8 cellular contexts compared by ENCODE assay signal in genomic region chr4:76199664-76200211, GRCh38. TPM values are rescaled to one million over a fixed set of nuclear protein-coding genes. Genes with fewer than 3 reads are reported as not detected.
A peak's percentile ranks its signal among the peaks of the same experiment; 100 is the strongest.
DNase-seq lines count a peak whose midpoint lies in the region; ATAC-seq, FAIRE-seq and TF ChIP-seq lines count a peak whose summit lies in the region.

No MANE protein-coding gene starts in this region.

- no peaks in the 10 kb centered on the region for H3K27me3 Mint-ChIP-seq in activated T-helper 17 cell treated with anti-CD3 and anti-CD28 coated beads, Interleukin-2, amount 50 U/mL, for 72 hours
- no peaks in the 10 kb centered on the region for H3K27me3 Mint-ChIP-seq in stimulated activated naive CD8-positive, alpha-beta T cell treated with anti-CD3 and anti-CD28 coated beads, Interleukin-15, Interleukin-2, amounts not matched to agents 100 ng/mL and 50 ng/mL, for 24 hours

- no peak for FAIRE-seq in D721Med (lab: Jason Lieb, UNC)

- no peaks in the 10 kb centered on the region for H3K9me3 Mint-ChIP-seq in activated T-helper 17 cell treated with anti-CD3 and anti-CD28 coated beads, Interleukin-2, amount 50 U/mL, for 72 hours
- no peaks in the 10 kb centered on the region for H3K9me3 Mint-ChIP-seq in stimulated activated naive CD8-positive, alpha-beta T cell treated with anti-CD3 and anti-CD28 coated beads, Interleukin-15, Interleukin-2, amounts not matched to agents 100 ng/mL and 50 ng/mL, for 24 hours

- H3K36me3 Mint-ChIP-seq in activated T-helper 17 cell treated with anti-CD3 and anti-CD28 coated beads, Interleukin-2, amount 50 U/mL, for 72 hours (ENCODE audit: low read depth), result peaks cover 4% of the 10 kb centered on the region
- peaks cover 3% of the 10 kb centered on the region for H3K36me3 Mint-ChIP-seq in stimulated activated naive CD8-positive, alpha-beta T cell treated with anti-CD3 and anti-CD28 coated beads, Interleukin-15, Interleukin-2, amounts not matched to agents 100 ng/mL and 50 ng/mL, for 24 hours (ENCODE audit: low read depth)

- H3K9me3 ChIP-seq in MG63, result no peaks in the 10 kb centered on the region

- no peaks in the 10 kb centered on the region for H3K27me3 ChIP-seq in MG63

- peak overlapping the region; percentile 50 for H3K27ac Mint-ChIP-seq in activated T-helper 17 cell treated with anti-CD3 and anti-CD28 coated beads, Interleukin-2, amount 50 U/mL, for 72 hours
- peak overlapping the region; percentile 55 for H3K27ac Mint-ChIP-seq in stimulated activated naive CD8-positive, alpha-beta T cell treated with anti-CD3 and anti-CD28 coated beads, Interleukin-15, Interleukin-2, amounts not matched to agents 100 ng/mL and 50 ng/mL, for 24 hours

- peaks cover 4% of the 10 kb centered on the region; the same call in 1 of the 2 replicates for H3K36me3 ChIP-seq in MG63

- peak overlapping the region; percentile 65 for H3K4me3 Mint-ChIP-seq in activated T-helper 17 cell treated with anti-CD3 and anti-CD28 coated beads, Interleukin-2, amount 50 U/mL, for 72 hours
- H3K4me3 Mint-ChIP-seq in stimulated activated naive CD8-positive, alpha-beta T cell treated with anti-CD3 and anti-CD28 coated beads, Interleukin-15, Interleukin-2, amounts not matched to agents 100 ng/mL and 50 ng/mL, for 24 hours, result peak overlapping the region; percentile 47

- peak; percentile 87 for ATAC-seq in GM19455 (IDR thresholded peaks at IDR 0.05; ENCODE audit: unreplicated experiment)
- ATAC-seq in HG03460 (IDR thresholded peaks at IDR 0.05; ENCODE audit: unreplicated experiment), result peak; percentile 83
- peak; percentile 61 for ATAC-seq in activated T-helper 17 cell treated with anti-CD3 and anti-CD28 coated beads, Interleukin-2, amount 50 U/mL, for 72 hours (replicated peaks)

- DNase-seq in GF-D8 (lab: John Stamatoyannopoulos, UW) (peak; percentile 55), iPS-NIHi7 (ENCODE audit: extremely low spot score) (peak; percentile 27), MG63 (no peak), D721Med (ENCODE audit: insufficient read length, low spot score) (no peak)

- no peak overlapping the region for H3K4me3 ChIP-seq in MG63

- no peak for TF ChIP-seq CTCF in D721Med (IDR thresholded peaks at IDR 0.05; ENCODE audit: insufficient read depth, missing control alignments)

- peaks cover 14% of the 10 kb centered on the region for H3K4me1 Mint-ChIP-seq in activated T-helper 17 cell treated with anti-CD3 and anti-CD28 coated beads, Interleukin-2, amount 50 U/mL, for 72 hours
- peaks cover 51% of the 10 kb centered on the region for H3K4me1 Mint-ChIP-seq in stimulated activated naive CD8-positive, alpha-beta T cell treated with anti-CD3 and anti-CD28 coated beads, Interleukin-15, Interleukin-2, amounts not matched to agents 100 ng/mL and 50 ng/mL, for 24 hours (ENCODE audit: low read depth)

RNA-seq across cellular contexts. Expression of gene SCARB2, which starts 13.9 kb away (rescaled TPM):
- 10 to 100 TPM in 1 of 2 donors, 1 to 10 TPM in 1; 3.0 to 15.9 TPM for total RNA-seq in activated T-helper 17 cell treated with anti-CD3 and anti-CD28 coated beads, Interleukin-2, amount 50 U/mL, for 72 hours
- 37.9 and 44.7 TPM in 2 replicates for total RNA-seq in MG63 (2014; rRNA removed; shearing (Covaris generic); ENCODE audit: low replicate concordance)

RNA-seq across cellular contexts. Expression of gene NUP54, which starts 51.5 kb away (rescaled TPM):
- total RNA-seq in activated T-helper 17 cell treated with anti-CD3 and anti-CD28 coated beads, Interleukin-2, amount 50 U/mL, for 72 hours, result 10 to 100 TPM; 58.1 to 73.7 TPM
- total RNA-seq in MG63 (2014; rRNA removed; shearing (Covaris generic); ENCODE audit: low replicate concordance), result 42.1 and 50.7 TPM in 2 replicates

RNA-seq across cellular contexts. Expression of gene FAM47E, which starts 51.8 kb away (rescaled TPM):
- not detected for total RNA-seq in activated T-helper 17 cell treated with anti-CD3 and anti-CD28 coated beads, Interleukin-2, amount 50 U/mL, for 72 hours
- total RNA-seq in MG63 (2014; rRNA removed; shearing (Covaris generic); ENCODE audit: low replicate concordance), result 0.16 TPM in 1 of 2 replicates, not detected in the other

Comparison
In these comparisons a context has a peak if more than half of its experiments do, and no peak if none do; other contexts are left out.
1. DNase-seq: peak in GF-D8 (single experiment) and iPS-NIHi7 (single experiment); none in MG63 (single experiment) and D721Med (single experiment).
2. Peak in every context shown above with its lines, with median percentiles within 50 percentile points of each other: ATAC-seq.